ENCODE assay signal across 18 cellular contexts in genomic region chr3:143295201-143296080, GRCh38.
A peak's percentile ranks its signal among the peaks of the same experiment; 100 is the strongest.
DNase-seq lines count a peak whose midpoint lies in the region; ATAC-seq and TF ChIP-seq lines count a peak whose summit lies in the region.
"Had no signal": no experiment of that assay in that cellular context is flagged by ENCODE, and none has a peak within 500 bp of the region (broad histone marks: within the 10 kb centered on the region; RNA-seq: fewer than 3 reads in every experiment).

No MANE protein-coding gene starts in this region.

- BruUV-seq in mammary epithelial cell (replicated peaks; lab: Mats Ljungman, UMichigan), result no TSS peak
- BruUV-seq in MCF 10A (replicated peaks; lab: Mats Ljungman, UMichigan), result no TSS peak

- peak; percentile 31 for DNase-seq in mammary epithelial cell
- DNase-seq in MCF 10A (ENCODE audit: unreplicated experiment), result no peak
- no peak for DNase-seq in activated T-helper 2 cell treated with anti-CD3 and anti-CD28 coated beads, Interferon-gamma antibody, Interleukin-2, Interleukin-4, amounts not matched to agents 10 μg/mL and 5 μg/mL and 100 μg/mL, durations not matched to agents 14 hours and 24 hours and 36 hours (ENCODE audit: low spot score)
- DNase-seq in stimulated activated naive CD8-positive, alpha-beta T cell treated with anti-CD3 and anti-CD28 coated beads, Interleukin-15, amount 100 ng/mL, for 72 hours, result no peak
- no peak for DNase-seq in NCI-H345 (lab: John Stamatoyannopoulos, UW)
- DNase-seq in LoVo (ENCODE audit: low spot score), result no peak
- DNase-seq: activated gamma-delta T cell treated with Interleukin-2 at 50 U/mL for 16 hours, DMS 273 treated with DMSO at 0.1 percent for 48 hours, esophagus squamous epithelium, GOT3, heart left ventricle, kidney, NCI-H2171, SHP77 treated with DMSO at 0.1 percent for 48 hours had no signal

- WGBS in mammary epithelial cell (ENCODE audit: low coverage, missing lambda C conversion rate), result 36% methylated on average over 4 of the region's 4 CpGs

- ATAC-seq in stimulated activated naive CD8-positive, alpha-beta T cell treated with anti-CD3 and anti-CD28 coated beads, Interleukin-15, amount 100 ng/mL, for 72 hours, result peak; percentile 28
- ATAC-seq in HG02870 (IDR thresholded peaks at IDR 0.05; ENCODE audit: unreplicated experiment), result no peak
- ATAC-seq: heart left ventricle had no signal

- no peaks in the 10 kb centered on the region for H3K27me3 ChIP-seq in mammary epithelial cell (ENCODE audit: insufficient read depth, low read length)
- H3K27me3 ChIP-seq: esophagus squamous epithelium, heart left ventricle, right atrium auricular region had no signal

- H3K9me3 ChIP-seq in mammary epithelial cell (replicated peaks; ENCODE audit: insufficient read depth, low read length), result no peaks in the 10 kb centered on the region
- H3K9me3 ChIP-seq in KOPT-K1 (ENCODE audit: insufficient read depth, low read length, poor library complexity, severe bottlenecking), result no peaks in the 10 kb centered on the region
- H3K9me3 ChIP-seq: esophagus squamous epithelium, heart left ventricle, right atrium auricular region, thoracic aorta had no signal

- H3K36me3 ChIP-seq in mammary epithelial cell (ENCODE audit: insufficient read depth, low read length), result no peaks in the 10 kb centered on the region
- no peaks in the 10 kb centered on the region for H3K36me3 ChIP-seq in KOPT-K1 (ENCODE audit: insufficient read depth, low read length)
- H3K36me3 ChIP-seq: esophagus squamous epithelium, heart left ventricle, right atrium auricular region, thoracic aorta had no signal

- H3K79me2 ChIP-seq in mammary epithelial cell (ENCODE audit: insufficient read depth, low read length), result no peaks in the 10 kb centered on the region

- no peak overlapping the region for H3K27ac Mint-ChIP-seq in MCF 10A (ENCODE audit: low read depth, unreplicated experiment)
- peak overlapping the region; percentile 61 for H3K27ac Mint-ChIP-seq in activated T-helper 2 cell treated with anti-CD3 and anti-CD28 coated beads, Interferon-gamma antibody, Interleukin-2, Interleukin-4, amounts not matched to agents 10 μg/mL and 5 μg/mL and 100 μg/mL, durations not matched to agents 14 hours and 24 hours and 36 hours
- no peak overlapping the region for H3K27ac Mint-ChIP-seq in stimulated activated naive CD8-positive, alpha-beta T cell treated with anti-CD3 and anti-CD28 coated beads, Interleukin-15, amount 100 ng/mL, for 72 hours

- H3K4me1 ChIP-seq in mammary epithelial cell (ENCODE audit: insufficient read depth, low read length), result peaks cover 6% of the 10 kb centered on the region

- in situ Hi-C loops in mammary epithelial cell (cut with MboI; ENCODE audit: low sequenced_read_pairs in 2 of 2), result no loop called here

- H3K4me1 Mint-ChIP-seq in MCF 10A (ENCODE audit: insufficient read depth, unreplicated experiment), result no peaks in the 10 kb centered on the region
- H3K4me1 Mint-ChIP-seq in activated T-helper 2 cell treated with anti-CD3 and anti-CD28 coated beads, Interferon-gamma antibody, Interleukin-2, Interleukin-4, amounts not matched to agents 10 μg/mL and 5 μg/mL and 100 μg/mL, durations not matched to agents 14 hours and 24 hours and 36 hours (ENCODE audit: low read depth), result peaks cover 53% of the 10 kb centered on the region
- H3K4me1 Mint-ChIP-seq in stimulated activated naive CD8-positive, alpha-beta T cell treated with anti-CD3 and anti-CD28 coated beads, Interleukin-15, amount 100 ng/mL, for 72 hours, result peaks cover 20% of the 10 kb centered on the region

- H3K9ac ChIP-seq in mammary epithelial cell (ENCODE audit: insufficient read depth, low read length), result no peak overlapping the region

- TF ChIP-seq CTCF in mammary epithelial cell (conservative IDR thresholded peaks at IDR 0.05 in 1 of 2, IDR thresholded peaks at IDR 0.05 in 1 of 2; ENCODE audit: extremely low read depth in 1 of 2, insufficient read depth in 1 of 2, low read depth in 1 of 2, low read length in 2 of 2), result no peak
- no peak for TF ChIP-seq CTCF in MCF 10A (IDR thresholded peaks at IDR 0.05; ENCODE audit: unreplicated experiment)

- H3K4me3 ChIP-seq in mammary epithelial cell (replicated peaks in 1 of 3; ENCODE audit: insufficient read depth in 1 of 3, low read depth in 2 of 3, low read length in 3 of 3), result no peak overlapping the region
- H3K4me3 ChIP-seq: esophagus squamous epithelium, heart left ventricle, right atrium auricular region, thoracic aorta had no signal

- H3K27me3 Mint-ChIP-seq in MCF 10A (ENCODE audit: insufficient read depth, unreplicated experiment), result no peaks in the 10 kb centered on the region
- H3K27me3 Mint-ChIP-seq in activated T-helper 2 cell treated with anti-CD3 and anti-CD28 coated beads, Interferon-gamma antibody, Interleukin-2, Interleukin-4, amounts not matched to agents 10 μg/mL and 5 μg/mL and 100 μg/mL, durations not matched to agents 14 hours and 24 hours and 36 hours (ENCODE audit: low read depth), result no peaks in the 10 kb centered on the region
- H3K27me3 Mint-ChIP-seq in stimulated activated naive CD8-positive, alpha-beta T cell treated with anti-CD3 and anti-CD28 coated beads, Interleukin-15, amount 100 ng/mL, for 72 hours, result no peaks in the 10 kb centered on the region

- no peak overlapping the region for H3K27ac ChIP-seq in mammary epithelial cell (ENCODE audit: insufficient read depth, low read depth, low read length)
- H3K27ac ChIP-seq in KOPT-K1 (ENCODE audit: low read depth, low read length, poor library complexity, severe bottlenecking), result peak overlapping the region; percentile 67
- H3K27ac ChIP-seq: esophagus squamous epithelium, heart left ventricle, right atrium auricular region, thoracic aorta had no signal

- H3K36me3 Mint-ChIP-seq in MCF 10A (ENCODE audit: insufficient read depth, unreplicated experiment), result no peaks in the 10 kb centered on the region
- no peaks in the 10 kb centered on the region for H3K36me3 Mint-ChIP-seq in activated T-helper 2 cell treated with anti-CD3 and anti-CD28 coated beads, Interferon-gamma antibody, Interleukin-2, Interleukin-4, amounts not matched to agents 10 μg/mL and 5 μg/mL and 100 μg/mL, durations not matched to agents 14 hours and 24 hours and 36 hours (ENCODE audit: low read depth)

- CTCF ChIA-PET in mammary epithelial cell (lab: Charles Lee; ENCODE audit: low non-redundant PET), result no interaction called here
- CTCF ChIA-PET in MCF 10A (lab: Yijun Ruan, JAX), result no interaction called here

- dilution Hi-C loops in mammary epithelial cell (cut with HindIII; ENCODE audit: low sequenced_read_pairs), result loop anchor here (5.0 kb wide), 1 partner anchor 42 kb away; no protein-coding TSS in a partner anchor

- no peaks in the 10 kb centered on the region for H3K9me3 Mint-ChIP-seq in MCF 10A (ENCODE audit: unreplicated experiment)
- no peaks in the 10 kb centered on the region for H3K9me3 Mint-ChIP-seq in activated T-helper 2 cell treated with anti-CD3 and anti-CD28 coated beads, Interferon-gamma antibody, Interleukin-2, Interleukin-4, amounts not matched to agents 10 μg/mL and 5 μg/mL and 100 μg/mL, durations not matched to agents 14 hours and 24 hours and 36 hours
- no peaks in the 10 kb centered on the region for H3K9me3 Mint-ChIP-seq in stimulated activated naive CD8-positive, alpha-beta T cell treated with anti-CD3 and anti-CD28 coated beads, Interleukin-15, amount 100 ng/mL, for 72 hours

- intact Hi-C loops in mammary epithelial cell (cut with micrococcal nuclease) (no loop called here), MCF 10A (cut with micrococcal nuclease) (no loop called here)
- intact Hi-C loops in activated T-helper 2 cell treated with anti-CD3 and anti-CD28 coated beads, Interferon-gamma antibody, Interleukin-2, Interleukin-4, amounts not matched to agents 10 μg/mL and 5 μg/mL and 100 μg/mL, durations not matched to agents 14 hours and 24 hours and 36 hours (cut with micrococcal nuclease), result loop anchor here (1.0 to 5.0 kb wide), 4 partner anchors 13 to 173 kb away; no protein-coding TSS in a partner anchor

- no peak overlapping the region for H3K4me2 ChIP-seq in mammary epithelial cell (ENCODE audit: insufficient read depth, low read depth, low read length)

- H4K20me1 ChIP-seq in mammary epithelial cell (ENCODE audit: insufficient read depth, low read length), result no peaks in the 10 kb centered on the region

- POLR2A ChIA-PET in MCF 10A (lab: Yijun Ruan, JAX), result interaction anchor here (1.2 kb wide), 1 partner anchor 11 kb away, joined by 4 read pairs; no protein-coding TSS in a partner anchor

- no peak overlapping the region for H3K4me3 Mint-ChIP-seq in MCF 10A (ENCODE audit: unreplicated experiment)
- no peak overlapping the region for H3K4me3 Mint-ChIP-seq in activated T-helper 2 cell treated with anti-CD3 and anti-CD28 coated beads, Interferon-gamma antibody, Interleukin-2, Interleukin-4, amounts not matched to agents 10 μg/mL and 5 μg/mL and 100 μg/mL, durations not matched to agents 14 hours and 24 hours and 36 hours (ENCODE audit: low read depth)
- peak overlapping the region in 1 of 2 donors; percentile 14 for H3K4me3 Mint-ChIP-seq in stimulated activated naive CD8-positive, alpha-beta T cell treated with anti-CD3 and anti-CD28 coated beads, Interleukin-15, amount 100 ng/mL, for 72 hours

- H2AFZ ChIP-seq in mammary epithelial cell (ENCODE audit: low read depth, low read length), result no peak overlapping the region
